ENCODE assay signal across 10 cellular contexts in the genomic region with DNA sequence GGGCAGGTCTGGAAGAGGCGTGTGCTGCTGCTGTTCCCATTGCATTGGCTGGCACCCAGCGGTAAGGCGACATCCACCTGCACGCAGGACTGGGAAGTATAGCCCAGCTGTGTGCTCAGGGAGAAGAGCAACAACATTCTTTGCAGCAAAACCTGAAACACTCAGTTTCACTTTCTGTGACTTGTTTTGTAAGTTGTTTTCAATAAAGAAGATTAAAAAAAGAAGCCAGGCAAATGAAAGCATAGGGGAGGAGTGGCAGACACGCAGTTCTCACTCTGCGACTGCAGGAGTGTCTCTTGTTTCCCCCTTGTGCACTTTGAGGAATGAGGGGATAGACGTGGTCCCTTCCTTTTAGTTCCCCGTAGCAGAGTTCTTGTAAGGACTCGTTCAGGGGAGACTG. TPM values are rescaled to one million over a fixed set of nuclear protein-coding genes. Genes with fewer than 3 reads are reported as not detected.
DNase-seq lines count a peak whose midpoint lies in the region; ATAC-seq and TF ChIP-seq lines count a peak whose summit lies in the region.
"Had no signal": no experiment of that assay in that cellular context is flagged by ENCODE, and none has a peak within 500 bp of the region (broad histone marks: within the 10 kb centered on the region; RNA-seq: fewer than 3 reads in every experiment).

No MANE protein-coding gene starts in this region.

- H3K79me2 ChIP-seq in PC-3 (ENCODE audit: low read length), result peaks cover 22% of the 10 kb centered on the region

- H3K4me3 Mint-ChIP-seq in CD4-positive, CD25-positive, alpha-beta regulatory T cell, result peak overlapping the region; percentile 80 to 94 (median 83)
- peak overlapping the region; percentile 70 for H3K4me3 Mint-ChIP-seq in T-helper 2 cell treated with Interferon-gamma antibody and Interleukin-4, amounts not matched to agents 5 μg/mL and 100 μg/mL, for 36 hours
- no peak overlapping the region for H3K4me3 Mint-ChIP-seq in endothelial cell (ENCODE audit: unreplicated experiment)

- intact Hi-C loops in PC-3 (cut with micrococcal nuclease), result no loop called here

- H3K36me3 Mint-ChIP-seq in CD4-positive, CD25-positive, alpha-beta regulatory T cell, result peaks cover 28% of the 10 kb centered on the region
- peaks cover 43% of the 10 kb centered on the region for H3K36me3 Mint-ChIP-seq in T-helper 2 cell treated with Interferon-gamma antibody and Interleukin-4, amounts not matched to agents 5 μg/mL and 100 μg/mL, for 36 hours (ENCODE audit: low read depth)
- H3K36me3 Mint-ChIP-seq in endothelial cell (ENCODE audit: low read depth, unreplicated experiment), result peaks cover 36% of the 10 kb centered on the region

- no peaks in the 10 kb centered on the region for H3K27me3 ChIP-seq in CD4-positive, CD25-positive, alpha-beta regulatory T cell (ENCODE audit: control insufficient read depth, insufficient read depth, low read length)
- H3K27me3 ChIP-seq in SJCRH30 (no peaks in the 10 kb centered on the region), PC-3 (ENCODE audit: low read length) (no peaks in the 10 kb centered on the region)

- TF ChIP-seq CTCF in endothelial cell (IDR thresholded peaks at IDR 0.05; ENCODE audit: unreplicated experiment) (no peak), PC-3 (conservative IDR thresholded peaks at IDR 0.05; ENCODE audit: low read depth, low read length) (no peak)

- peaks cover 12% of the 10 kb centered on the region for H3K36me3 ChIP-seq in CD4-positive, CD25-positive, alpha-beta regulatory T cell (ENCODE audit: control insufficient read depth, insufficient read depth, low read length)
- peaks cover 10% of the 10 kb centered on the region for H3K36me3 ChIP-seq in SJCRH30
- no peaks in the 10 kb centered on the region for H3K36me3 ChIP-seq in PC-3 (ENCODE audit: low read depth, low read length)

- H3K27ac Mint-ChIP-seq in CD4-positive, CD25-positive, alpha-beta regulatory T cell, result peak overlapping the region; percentile 96 to 99 (median 98)
- H3K27ac Mint-ChIP-seq in T-helper 2 cell treated with Interferon-gamma antibody and Interleukin-4, amounts not matched to agents 5 μg/mL and 100 μg/mL, for 36 hours, result peak overlapping the region; percentile 91
- H3K27ac Mint-ChIP-seq in endothelial cell (ENCODE audit: unreplicated experiment), result no peak overlapping the region

- CTCF ChIA-PET in PC-3 (lab: Charles Lee), result no interaction called here

- 0 out of 2 replicates have a peak, but pooled peaks cover 4% of the 10 kb centered on the region for H4K20me1 ChIP-seq in PC-3 (ENCODE audit: low read length)

- H3K4me3 ChIP-seq in CD4-positive, CD25-positive, alpha-beta regulatory T cell (ENCODE audit: low read depth, low read length), result peak overlapping the region; percentile 78
- H3K4me3 ChIP-seq in SJCRH30, result no peak overlapping the region
- H3K4me3 ChIP-seq in PC-3 (ENCODE audit: low read length), result no peak overlapping the region

- BruUV-seq in PC-3 (replicated peaks; lab: Mats Ljungman, UMichigan), result no TSS peak

- H3K9me3 Mint-ChIP-seq in CD4-positive, CD25-positive, alpha-beta regulatory T cell, result no peaks in the 10 kb centered on the region
- peaks cover 8% of the 10 kb centered on the region for H3K9me3 Mint-ChIP-seq in T-helper 2 cell treated with Interferon-gamma antibody and Interleukin-4, amounts not matched to agents 5 μg/mL and 100 μg/mL, for 36 hours
- no peaks in the 10 kb centered on the region for H3K9me3 Mint-ChIP-seq in endothelial cell (ENCODE audit: unreplicated experiment)

- H3F3A ChIP-seq in PC-3 (ENCODE audit: low read length, unreplicated experiment), result no peaks in the 10 kb centered on the region

- DNase-seq in CD4-positive, CD25-positive, alpha-beta regulatory T cell, result peak in 2 of 3 donors; percentile 63 to 85
- DNase-seq in T-helper 2 cell treated with Interferon-gamma antibody and Interleukin-4, amounts not matched to agents 5 μg/mL and 100 μg/mL, for 36 hours (ENCODE audit: low spot score), result no peak
- DNase-seq in endothelial cell (ENCODE audit: low spot score) (no peak), SJCRH30 (no peak), SIG-M5 treated with dmso at 0.1 percent for 504 hours (lab: John Stamatoyannopoulos, UW; ENCODE audit: unreplicated experiment) (no peak), PC-3 (no peak)
- DNase-seq: DMS53 had no signal

- H3K9me2 ChIP-seq in PC-3 (replicated peaks; ENCODE audit: low read length), result no peaks in the 10 kb centered on the region

- H3K4me2 ChIP-seq in PC-3 (ENCODE audit: low read length), result no peak overlapping the region

- no peaks in the 10 kb centered on the region for H3K27me3 Mint-ChIP-seq in CD4-positive, CD25-positive, alpha-beta regulatory T cell
- H3K27me3 Mint-ChIP-seq in T-helper 2 cell treated with Interferon-gamma antibody and Interleukin-4, amounts not matched to agents 5 μg/mL and 100 μg/mL, for 36 hours (ENCODE audit: low read depth), result no peaks in the 10 kb centered on the region
- H3K27me3 Mint-ChIP-seq in endothelial cell (ENCODE audit: unreplicated experiment), result peaks cover 3% of the 10 kb centered on the region

- H3K27ac ChIP-seq in CD4-positive, CD25-positive, alpha-beta regulatory T cell (ENCODE audit: insufficient read depth, low read length, poor library complexity, severe bottlenecking), result peak overlapping the region; percentile 86
- H3K27ac ChIP-seq in SJCRH30 (no peak overlapping the region), PC-3 (ENCODE audit: low read length) (no peak overlapping the region)

- POLR2A ChIA-PET in PC-3 (lab: Charles Lee; ENCODE audit: unreplicated experiment), result no interaction called here

- ATAC-seq in CD4-positive, CD25-positive, alpha-beta regulatory T cell (ENCODE audit: low read depth in 2 of 2), result peak; percentile 68 to 73
- ATAC-seq in GM18870 (IDR thresholded peaks at IDR 0.05; ENCODE audit: unreplicated experiment) (peak; percentile 54), HG02763 (IDR thresholded peaks at IDR 0.05; ENCODE audit: unreplicated experiment) (peak; percentile 56), PC-3 (no peak)
- ATAC-seq: left lobe of liver had no signal

- H3K4me1 ChIP-seq in CD4-positive, CD25-positive, alpha-beta regulatory T cell (ENCODE audit: control insufficient read depth, insufficient read depth, low read length, poor library complexity, severe bottlenecking), result peaks cover 65% of the 10 kb centered on the region
- H3K4me1 ChIP-seq in SJCRH30 (no peaks in the 10 kb centered on the region), PC-3 (ENCODE audit: insufficient read depth, low read length) (peaks cover 4% of the 10 kb centered on the region; the same call in 1 of the 2 replicates)

- H3K9ac ChIP-seq in PC-3 (ENCODE audit: low read length), result no peak overlapping the region

- no peak overlapping the region for H2AFZ ChIP-seq in PC-3 (ENCODE audit: low read length)

- H3K9me3 ChIP-seq in CD4-positive, CD25-positive, alpha-beta regulatory T cell (ENCODE audit: control insufficient read depth in 2 of 2, low read length in 2 of 2), result peaks cover 0 to 4% of the 10 kb centered on the region in 2 experiments
- H3K9me3 ChIP-seq in SJCRH30 (replicated peaks) (no peaks in the 10 kb centered on the region), PC-3 (ENCODE audit: low read length) (no peaks in the 10 kb centered on the region)

- H3K4me1 Mint-ChIP-seq in CD4-positive, CD25-positive, alpha-beta regulatory T cell, result peaks cover 61 to 87% (median 64%) of the 10 kb centered on the region in 4 donors
- H3K4me1 Mint-ChIP-seq in T-helper 2 cell treated with Interferon-gamma antibody and Interleukin-4, amounts not matched to agents 5 μg/mL and 100 μg/mL, for 36 hours (ENCODE audit: low read depth), result peaks cover 48% of the 10 kb centered on the region
- peaks cover 32% of the 10 kb centered on the region for H3K4me1 Mint-ChIP-seq in endothelial cell (ENCODE audit: unreplicated experiment)

RNA-seq across cellular contexts. Expression of gene FBH1, which starts 5.8 kb away (rescaled TPM):
- total RNA-seq in CD4-positive, CD25-positive, alpha-beta regulatory T cell, result 108 TPM
- 100 to 1,000 TPM in 2 of 4 donors, 10 to 100 TPM in 2; 85.3 to 107 (median 97.0) TPM for polyA plus RNA-seq in CD4-positive, CD25-positive, alpha-beta regulatory T cell
- 95.2 TPM for total RNA-seq in endothelial cell (ENCODE audit: unreplicated experiment)
- 32.8 and 38.4 TPM in 2 replicates for total RNA-seq in SJCRH30 (2014; rRNA removed; shearing (Covaris generic))
- 22.0 and 33.2 TPM in 2 replicates for total RNA-seq in PC-3 (2014; rRNA removed)

RNA-seq across cellular contexts. Expression of gene ANKRD16, which starts 6.1 kb away (rescaled TPM):
- 4.8 TPM for total RNA-seq in CD4-positive, CD25-positive, alpha-beta regulatory T cell
- polyA plus RNA-seq in CD4-positive, CD25-positive, alpha-beta regulatory T cell, result 1 to 10 TPM; 3.1 to 6.3 (median 3.4) TPM
- total RNA-seq in endothelial cell (ENCODE audit: unreplicated experiment), result 6.6 TPM
- 2.9 and 5.6 TPM in 2 replicates for total RNA-seq in SJCRH30 (2014; rRNA removed; shearing (Covaris generic))
- total RNA-seq in PC-3 (2014; rRNA removed), result 4.9 and 7.2 TPM in 2 replicates

Comparison
In these comparisons a context has a peak if more than half of its experiments do, and no peak if none do; other contexts are left out.
1. DNase-seq: peak in CD4-positive, CD25-positive, alpha-beta regulatory T cell (2 of 3); none in T-helper 2 cell treated with Interferon-gamma antibody and Interleukin-4, amounts not matched to agents 5 μg/mL and 100 μg/mL, for 36 hours (single experiment), endothelial cell (single experiment), SJCRH30 (0 of 2), SIG-M5 treated with dmso at 0.1 percent for 504 hours (single experiment) and PC-3 (single experiment).